1 cellular context compared by ENCODE assay signal in genomic region chr19:46736544-46737274, GRCh38.
A peak's percentile ranks its signal among the peaks of the same experiment; 100 is the strongest.
TF ChIP-seq lines count a peak whose summit lies in the region.

No MANE protein-coding gene starts in this region.

TF ChIP-seq in K562, 482 proteins besides CTCF, POLR2A, EP300 and RAD21 (continued from another document and continues in another):
- TF ChIP-seq ZKSCAN3 (CRISPR knock-in tag; IDR thresholded peaks at IDR 0.05), result no peak
- TF ChIP-seq, protein P1, sequence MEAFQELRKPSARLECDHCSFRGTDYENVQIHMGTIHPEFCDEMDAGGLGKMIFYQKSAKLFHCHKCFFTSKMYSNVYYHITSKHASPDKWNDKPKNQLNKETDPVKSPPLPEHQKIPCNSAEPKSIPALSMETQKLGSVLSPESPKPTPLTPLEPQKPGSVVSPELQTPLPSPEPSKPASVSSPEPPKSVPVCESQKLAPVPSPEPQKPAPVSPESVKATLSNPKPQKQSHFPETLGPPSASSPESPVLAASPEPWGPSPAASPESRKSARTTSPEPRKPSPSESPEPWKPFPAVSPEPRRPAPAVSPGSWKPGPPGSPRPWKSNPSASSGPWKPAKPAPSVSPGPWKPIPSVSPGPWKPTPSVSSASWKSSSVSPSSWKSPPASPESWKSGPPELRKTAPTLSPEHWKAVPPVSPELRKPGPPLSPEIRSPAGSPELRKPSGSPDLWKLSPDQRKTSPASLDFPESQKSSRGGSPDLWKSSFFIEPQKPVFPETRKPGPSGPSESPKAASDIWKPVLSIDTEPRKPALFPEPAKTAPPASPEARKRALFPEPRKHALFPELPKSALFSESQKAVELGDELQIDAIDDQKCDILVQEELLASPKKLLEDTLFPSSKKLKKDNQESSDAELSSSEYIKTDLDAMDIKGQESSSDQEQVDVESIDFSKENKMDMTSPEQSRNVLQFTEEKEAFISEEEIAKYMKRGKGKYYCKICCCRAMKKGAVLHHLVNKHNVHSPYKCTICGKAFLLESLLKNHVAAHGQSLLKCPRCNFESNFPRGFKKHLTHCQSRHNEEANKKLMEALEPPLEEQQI (IDR thresholded peaks at IDR 0.05), result no peak
- TF ChIP-seq WHSC1 (IDR thresholded peaks at IDR 0.05; ENCODE audit: low read length), result no peak
- peak; percentile 68; the same call in 1 of the 2 replicates for TF ChIP-seq ZBTB7A (IDR thresholded peaks at IDR 0.05; ENCODE audit: borderline replicate concordance, control insufficient read depth, low read depth, low read length)
- TF ChIP-seq MAZ (CRISPR knock-in tag; conservative IDR thresholded peaks at IDR 0.05 in 1 of 2, IDR thresholded peaks at IDR 0.05 in 1 of 2), result peak; percentile 26 to 83; a peak in 1 of 4 replicates
- TF ChIP-seq NEUROD1 (IDR thresholded peaks at IDR 0.05; ENCODE audit: borderline replicate concordance, low read depth, low read length, partially characterized antibody), result no peak
- TF ChIP-seq HMGN3 (IDR thresholded peaks at IDR 0.05; ENCODE audit: borderline replicate concordance, extremely low read depth, insufficient read length, low read depth, low read length), result no peak
- TF ChIP-seq HNRNPUL1 (IDR thresholded peaks at IDR 0.05; ENCODE audit: low read length), result no peak
- no peak for TF ChIP-seq MCM7 (IDR thresholded peaks at IDR 0.05)
- TF ChIP-seq KLF6 (CRISPR knock-in tag; IDR thresholded peaks at IDR 0.05; ENCODE audit: borderline replicate concordance), result no peak
- TF ChIP-seq, protein P2, sequence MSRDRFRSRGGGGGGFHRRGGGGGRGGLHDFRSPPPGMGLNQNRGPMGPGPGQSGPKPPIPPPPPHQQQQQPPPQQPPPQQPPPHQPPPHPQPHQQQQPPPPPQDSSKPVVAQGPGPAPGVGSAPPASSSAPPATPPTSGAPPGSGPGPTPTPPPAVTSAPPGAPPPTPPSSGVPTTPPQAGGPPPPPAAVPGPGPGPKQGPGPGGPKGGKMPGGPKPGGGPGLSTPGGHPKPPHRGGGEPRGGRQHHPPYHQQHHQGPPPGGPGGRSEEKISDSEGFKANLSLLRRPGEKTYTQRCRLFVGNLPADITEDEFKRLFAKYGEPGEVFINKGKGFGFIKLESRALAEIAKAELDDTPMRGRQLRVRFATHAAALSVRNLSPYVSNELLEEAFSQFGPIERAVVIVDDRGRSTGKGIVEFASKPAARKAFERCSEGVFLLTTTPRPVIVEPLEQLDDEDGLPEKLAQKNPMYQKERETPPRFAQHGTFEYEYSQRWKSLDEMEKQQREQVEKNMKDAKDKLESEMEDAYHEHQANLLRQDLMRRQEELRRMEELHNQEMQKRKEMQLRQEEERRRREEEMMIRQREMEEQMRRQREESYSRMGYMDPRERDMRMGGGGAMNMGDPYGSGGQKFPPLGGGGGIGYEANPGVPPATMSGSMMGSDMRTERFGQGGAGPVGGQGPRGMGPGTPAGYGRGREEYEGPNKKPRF (IDR thresholded peaks at IDR 0.05; ENCODE audit: low read depth, low read length), result no peak
- no peak for TF ChIP-seq ZNF699 (CRISPR knock-in tag; IDR thresholded peaks at IDR 0.05; ENCODE audit: insufficient replicate concordance)
- no peak for TF ChIP-seq NFIX (CRISPR knock-in tag; IDR thresholded peaks at IDR 0.05; ENCODE audit: low read depth)
- no peak for TF ChIP-seq MEF2A (IDR thresholded peaks at IDR 0.05; ENCODE audit: control insufficient read depth, low read depth, low read length)
- TF ChIP-seq ZNF57 (CRISPR knock-in tag; IDR thresholded peaks at IDR 0.05), result no peak
- no peak for TF ChIP-seq ZNF717 (CRISPR knock-in tag; IDR thresholded peaks at IDR 0.05)
- TF ChIP-seq ZC3H11A (IDR thresholded peaks at IDR 0.05; ENCODE audit: low read depth, low read length), result no peak
- peak; percentile 69 for TF ChIP-seq CBFA2T2 (conservative IDR thresholded peaks at IDR 0.05)
- TF ChIP-seq, protein P3, sequence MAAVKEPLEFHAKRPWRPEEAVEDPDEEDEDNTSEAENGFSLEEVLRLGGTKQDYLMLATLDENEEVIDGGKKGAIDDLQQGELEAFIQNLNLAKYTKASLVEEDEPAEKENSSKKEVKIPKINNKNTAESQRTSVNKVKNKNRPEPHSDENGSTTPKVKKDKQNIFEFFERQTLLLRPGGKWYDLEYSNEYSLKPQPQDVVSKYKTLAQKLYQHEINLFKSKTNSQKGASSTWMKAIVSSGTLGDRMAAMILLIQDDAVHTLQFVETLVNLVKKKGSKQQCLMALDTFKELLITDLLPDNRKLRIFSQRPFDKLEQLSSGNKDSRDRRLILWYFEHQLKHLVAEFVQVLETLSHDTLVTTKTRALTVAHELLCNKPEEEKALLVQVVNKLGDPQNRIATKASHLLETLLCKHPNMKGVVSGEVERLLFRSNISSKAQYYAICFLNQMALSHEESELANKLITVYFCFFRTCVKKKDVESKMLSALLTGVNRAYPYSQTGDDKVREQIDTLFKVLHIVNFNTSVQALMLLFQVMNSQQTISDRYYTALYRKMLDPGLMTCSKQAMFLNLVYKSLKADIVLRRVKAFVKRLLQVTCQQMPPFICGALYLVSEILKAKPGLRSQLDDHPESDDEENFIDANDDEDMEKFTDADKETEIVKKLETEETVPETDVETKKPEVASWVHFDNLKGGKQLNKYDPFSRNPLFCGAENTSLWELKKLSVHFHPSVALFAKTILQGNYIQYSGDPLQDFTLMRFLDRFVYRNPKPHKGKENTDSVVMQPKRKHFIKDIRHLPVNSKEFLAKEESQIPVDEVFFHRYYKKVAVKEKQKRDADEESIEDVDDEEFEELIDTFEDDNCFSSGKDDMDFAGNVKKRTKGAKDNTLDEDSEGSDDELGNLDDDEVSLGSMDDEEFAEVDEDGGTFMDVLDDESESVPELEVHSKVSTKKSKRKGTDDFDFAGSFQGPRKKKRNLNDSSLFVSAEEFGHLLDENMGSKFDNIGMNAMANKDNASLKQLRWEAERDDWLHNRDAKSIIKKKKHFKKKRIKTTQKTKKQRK (IDR thresholded peaks at IDR 0.05; ENCODE audit: borderline replicate concordance, low read depth, low read length), result no peak
- TF ChIP-seq NFRKB (IDR thresholded peaks at IDR 0.05; ENCODE audit: low read depth), result no peak
- TF ChIP-seq NFXL1 (CRISPR knock-in tag; IDR thresholded peaks at IDR 0.05), result no peak
- no peak for TF ChIP-seq DIDO1 (tag; IDR thresholded peaks at IDR 0.05; ENCODE audit: low read depth)
- no peak for TF ChIP-seq MAFF (IDR thresholded peaks at IDR 0.05; ENCODE audit: low read length)
- no peak for TF ChIP-seq SREBF1 (IDR thresholded peaks at IDR 0.05; ENCODE audit: borderline replicate concordance, low read depth, low read length)
- TF ChIP-seq PATZ1 (CRISPR knock-in tag; IDR thresholded peaks at IDR 0.05; ENCODE audit: borderline replicate concordance), result no peak
- peak; percentile 64 for TF ChIP-seq CBFA2T3 (IDR thresholded peaks at IDR 0.05)
- no peak for TF ChIP-seq ARID2 (IDR thresholded peaks at IDR 0.05)
- no peak for TF ChIP-seq FUS (optimal IDR thresholded peaks at IDR 0.05; ENCODE audit: low read depth, low read length)
- no peak for TF ChIP-seq ZNF217 (CRISPR knock-in tag; IDR thresholded peaks at IDR 0.05)
- no peak for TF ChIP-seq PREB (CRISPR knock-in tag; IDR thresholded peaks at IDR 0.05)
- no peak for TF ChIP-seq ZNF224 (CRISPR knock-in tag; IDR thresholded peaks at IDR 0.05)
- no peak for TF ChIP-seq BMI1 (IDR thresholded peaks at IDR 0.05; ENCODE audit: low read length)
- no peak for TF ChIP-seq CUX1 (CRISPR knock-in tag; IDR thresholded peaks at IDR 0.05)
- TF ChIP-seq, protein P4, sequence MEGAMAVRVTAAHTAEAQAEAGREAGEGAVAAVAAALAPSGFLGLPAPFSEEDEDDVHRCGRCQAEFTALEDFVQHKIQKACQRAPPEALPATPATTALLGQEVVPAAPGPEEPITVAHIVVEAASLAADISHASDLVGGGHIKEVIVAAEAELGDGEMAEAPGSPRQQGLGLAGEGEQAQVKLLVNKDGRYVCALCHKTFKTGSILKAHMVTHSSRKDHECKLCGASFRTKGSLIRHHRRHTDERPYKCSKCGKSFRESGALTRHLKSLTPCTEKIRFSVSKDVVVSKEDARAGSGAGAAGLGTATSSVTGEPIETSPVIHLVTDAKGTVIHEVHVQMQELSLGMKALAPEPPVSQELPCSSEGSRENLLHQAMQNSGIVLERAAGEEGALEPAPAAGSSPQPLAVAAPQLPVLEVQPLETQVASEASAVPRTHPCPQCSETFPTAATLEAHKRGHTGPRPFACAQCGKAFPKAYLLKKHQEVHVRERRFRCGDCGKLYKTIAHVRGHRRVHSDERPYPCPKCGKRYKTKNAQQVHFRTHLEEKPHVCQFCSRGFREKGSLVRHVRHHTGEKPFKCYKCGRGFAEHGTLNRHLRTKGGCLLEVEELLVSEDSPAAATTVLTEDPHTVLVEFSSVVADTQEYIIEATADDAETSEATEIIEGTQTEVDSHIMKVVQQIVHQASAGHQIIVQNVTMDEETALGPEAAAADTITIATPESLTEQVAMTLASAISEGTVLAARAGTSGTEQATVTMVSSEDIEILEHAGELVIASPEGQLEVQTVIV (CRISPR knock-in tag; IDR thresholded peaks at IDR 0.05; ENCODE audit: borderline replicate concordance), result no peak
- no peak for TF ChIP-seq KAT7 (CRISPR knock-in tag; IDR thresholded peaks at IDR 0.05; ENCODE audit: borderline replicate concordance)
- no peak for TF ChIP-seq ZNF23 (CRISPR knock-in tag; IDR thresholded peaks at IDR 0.05)
- TF ChIP-seq, protein P5, sequence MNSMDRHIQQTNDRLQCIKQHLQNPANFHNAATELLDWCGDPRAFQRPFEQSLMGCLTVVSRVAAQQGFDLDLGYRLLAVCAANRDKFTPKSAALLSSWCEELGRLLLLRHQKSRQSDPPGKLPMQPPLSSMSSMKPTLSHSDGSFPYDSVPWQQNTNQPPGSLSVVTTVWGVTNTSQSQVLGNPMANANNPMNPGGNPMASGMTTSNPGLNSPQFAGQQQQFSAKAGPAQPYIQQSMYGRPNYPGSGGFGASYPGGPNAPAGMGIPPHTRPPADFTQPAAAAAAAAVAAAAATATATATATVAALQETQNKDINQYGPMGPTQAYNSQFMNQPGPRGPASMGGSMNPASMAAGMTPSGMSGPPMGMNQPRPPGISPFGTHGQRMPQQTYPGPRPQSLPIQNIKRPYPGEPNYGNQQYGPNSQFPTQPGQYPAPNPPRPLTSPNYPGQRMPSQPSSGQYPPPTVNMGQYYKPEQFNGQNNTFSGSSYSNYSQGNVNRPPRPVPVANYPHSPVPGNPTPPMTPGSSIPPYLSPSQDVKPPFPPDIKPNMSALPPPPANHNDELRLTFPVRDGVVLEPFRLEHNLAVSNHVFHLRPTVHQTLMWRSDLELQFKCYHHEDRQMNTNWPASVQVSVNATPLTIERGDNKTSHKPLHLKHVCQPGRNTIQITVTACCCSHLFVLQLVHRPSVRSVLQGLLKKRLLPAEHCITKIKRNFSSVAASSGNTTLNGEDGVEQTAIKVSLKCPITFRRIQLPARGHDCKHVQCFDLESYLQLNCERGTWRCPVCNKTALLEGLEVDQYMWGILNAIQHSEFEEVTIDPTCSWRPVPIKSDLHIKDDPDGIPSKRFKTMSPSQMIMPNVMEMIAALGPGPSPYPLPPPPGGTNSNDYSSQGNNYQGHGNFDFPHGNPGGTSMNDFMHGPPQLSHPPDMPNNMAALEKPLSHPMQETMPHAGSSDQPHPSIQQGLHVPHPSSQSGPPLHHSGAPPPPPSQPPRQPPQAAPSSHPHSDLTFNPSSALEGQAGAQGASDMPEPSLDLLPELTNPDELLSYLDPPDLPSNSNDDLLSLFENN (IDR thresholded peaks at IDR 0.05; ENCODE audit: low read depth in 2 of 2, low read length in 2 of 2), result no peak
